ENCODE assay signal across 8 cellular contexts in genomic region chr15:53197426-53197839, GRCh38.
DNase-seq lines count a peak whose midpoint lies in the region; TF ChIP-seq lines count a peak whose summit lies in the region.

No MANE protein-coding gene starts in this region.

- H3K79me1 ChIP-seq in mesenchymal stem cell (replicated peaks; ENCODE audit: low read length, poor library complexity, severe bottlenecking), result no peaks in the 10 kb centered on the region

- H2AFZ ChIP-seq in SU-DHL-6 (ENCODE audit: low read depth, low read length, severe bottlenecking) (no peak overlapping the region), mesenchymal stem cell (ENCODE audit: low read depth, low read length) (no peak overlapping the region)

- WGBS in mesenchymal stem cell, result 5% methylated on average over 23 of the region's 23 CpGs

- peaks cover 2% of the 10 kb centered on the region for H3K4me1 ChIP-seq in mesenchymal stem cell (ENCODE audit: control insufficient read depth, insufficient read depth, low read depth, low read length)

- H3K9me2 ChIP-seq in SU-DHL-6 (replicated peaks; ENCODE audit: insufficient read depth, low read length), result no peaks in the 10 kb centered on the region

- H2BK120ac ChIP-seq in mesenchymal stem cell (ENCODE audit: low read depth, low read length), result no peak overlapping the region

- DNase-seq in HEK293T (ENCODE audit: extremely low spot score) (peak; percentile 57), NCI-H128 (lab: John Stamatoyannopoulos, UW; ENCODE audit: unreplicated experiment) (peak; percentile 3), ecto neural progenitor cell (ENCODE audit: low spot score) (peak; percentile 87), mesenchymal stem cell (peak; percentile 2), superior temporal gyrus (ENCODE audit: extremely low spot score) (peak; percentile 79), activated gamma-delta T cell (lab: John Stamatoyannopoulos, UW) (no peak)

- H3K9ac ChIP-seq in SU-DHL-6 (ENCODE audit: low read length) (no peak overlapping the region), mesenchymal stem cell (ENCODE audit: low read length) (peak overlapping the region; percentile 2)

- H3K27ac ChIP-seq in SU-DHL-6 (ENCODE audit: low read depth, low read length), result no peak overlapping the region
- no peak overlapping the region for H3K27ac ChIP-seq in mesenchymal stem cell (ENCODE audit: low read length, poor library complexity, severe bottlenecking)

- no peaks in the 10 kb centered on the region for H3F3A ChIP-seq in SU-DHL-6 (ENCODE audit: insufficient read depth)

- POLR2A ChIA-PET in HEK293T (lab: Yijun Ruan, JAX), result no interaction called here

- no peak overlapping the region for H3K23ac ChIP-seq in mesenchymal stem cell (ENCODE audit: low read length in 2 of 2)

- no peak overlapping the region for H3K4me2 ChIP-seq in SU-DHL-6 (ENCODE audit: low read depth, low read length, poor library complexity, severe bottlenecking)
- H3K4me2 ChIP-seq in mesenchymal stem cell (ENCODE audit: low read length, poor library complexity, severe bottlenecking), result peak overlapping the region; percentile 13

- no peaks in the 10 kb centered on the region for H3K9me3 ChIP-seq in SU-DHL-6 (ENCODE audit: insufficient read depth, low read length)
- H3K9me3 ChIP-seq in mesenchymal stem cell (ENCODE audit: control insufficient read depth, low read length), result no peaks in the 10 kb centered on the region

- no peaks in the 10 kb centered on the region for H3K27me3 ChIP-seq in SU-DHL-6 (ENCODE audit: low read length)
- H3K27me3 ChIP-seq in mesenchymal stem cell (ENCODE audit: control insufficient read depth in 1 of 2, insufficient read depth in 1 of 2, low read length in 2 of 2), result peaks cover 7 to 17% of the 10 kb centered on the region in 2 experiments

- H3K4ac ChIP-seq in mesenchymal stem cell (ENCODE audit: low read depth in 1 of 2, low read length in 2 of 2), result no peak overlapping the region

- no peak overlapping the region for H2BK15ac ChIP-seq in mesenchymal stem cell (ENCODE audit: low read depth, poor library complexity, severe bottlenecking)

- no peak overlapping the region for H3K18ac ChIP-seq in mesenchymal stem cell (ENCODE audit: low read depth in 1 of 2, low read length in 2 of 2)

- H3K36me3 ChIP-seq in SU-DHL-6 (ENCODE audit: low read length) (no peaks in the 10 kb centered on the region), mesenchymal stem cell (ENCODE audit: control insufficient read depth in 1 of 2, insufficient read depth in 2 of 2, low read depth in 1 of 2, low read length in 2 of 2) (no peaks in the 10 kb centered on the region)

- CTCF ChIA-PET in HEK293T (lab: Yijun Ruan, JAX), result no interaction called here

- H3K79me2 ChIP-seq in SU-DHL-6 (ENCODE audit: insufficient read depth, low read length), result no peaks in the 10 kb centered on the region

- no peak overlapping the region for H4K8ac ChIP-seq in mesenchymal stem cell (ENCODE audit: low read length)

- H2AK5ac ChIP-seq in mesenchymal stem cell (ENCODE audit: low read length, severe bottlenecking), result no peak overlapping the region

- H2BK12ac ChIP-seq in mesenchymal stem cell (ENCODE audit: low read length in 2 of 2), result no peak overlapping the region

- TF ChIP-seq CTCF in GM12872 (IDR thresholded peaks at IDR 0.05; ENCODE audit: insufficient read depth, low read depth, low read length), result peak; percentile 97
- peak; percentile 85 for TF ChIP-seq CTCF in SU-DHL-6 (IDR thresholded peaks at IDR 0.05; ENCODE audit: insufficient read depth, low read length, poor library complexity, severe bottlenecking)

- H3K4me3 ChIP-seq in SU-DHL-6 (ENCODE audit: insufficient read depth, low read length, poor library complexity, severe bottlenecking), result no peak overlapping the region
- H3K4me3 ChIP-seq in mesenchymal stem cell (ENCODE audit: insufficient read depth in 1 of 2, low read depth in 1 of 2, low read length in 2 of 2), result no peak overlapping the region

- no peak overlapping the region for H2BK5ac ChIP-seq in mesenchymal stem cell (ENCODE audit: low read depth, low read length, poor library complexity, severe bottlenecking)

- H3K14ac ChIP-seq in mesenchymal stem cell (ENCODE audit: low read length in 2 of 2), result no peak overlapping the region

- no peaks in the 10 kb centered on the region for H4K20me1 ChIP-seq in SU-DHL-6 (ENCODE audit: low read depth, low read length)

- no peak overlapping the region for H4K91ac ChIP-seq in mesenchymal stem cell (ENCODE audit: low read length)

TF ChIP-seq in HEK293T, 16 proteins besides CTCF, POLR2A, EP300 and RAD21:
- TF ChIP-seq SUZ12 (IDR thresholded peaks at IDR 0.05) (no peak), CTBP1 (IDR thresholded peaks at IDR 0.05; ENCODE audit: borderline replicate concordance) (no peak), L3MBTL2 (conservative IDR thresholded peaks at IDR 0.05) (no peak), ELF4 (IDR thresholded peaks at IDR 0.05) (no peak), NFRKB (IDR thresholded peaks at IDR 0.05) (no peak), HDGF (IDR thresholded peaks at IDR 0.05; ENCODE audit: borderline replicate concordance) (no peak), LEF1 (IDR thresholded peaks at IDR 0.05; ENCODE audit: borderline replicate concordance) (no peak), TARDBP (IDR thresholded peaks at IDR 0.05) (no peak), ZNF384 (IDR thresholded peaks at IDR 0.05) (no peak), SP1 (IDR thresholded peaks at IDR 0.05) (no peak), FOXK2 (IDR thresholded peaks at IDR 0.05) (no peak), BHLHE40 (IDR thresholded peaks at IDR 0.05; ENCODE audit: borderline replicate concordance) (no peak), FOXM1 (IDR thresholded peaks at IDR 0.05; ENCODE audit: borderline replicate concordance) (no peak), PKNOX1 (IDR thresholded peaks at IDR 0.05) (no peak), FOXA1 (IDR thresholded peaks at IDR 0.05) (no peak), ARNT (IDR thresholded peaks at IDR 0.05) (no peak)
